In genomic region chr13:103607995-103608394, GRCh38 we compare ENCODE assay signal across 14 cellular contexts.
DNase-seq lines count a peak whose midpoint lies in the region; ATAC-seq lines count a peak whose summit lies in the region.
"Had no signal": no experiment of that assay in that cellular context is flagged by ENCODE, and none has a peak within 500 bp of the region (broad histone marks: within the 10 kb centered on the region; RNA-seq: fewer than 3 reads in every experiment).

No MANE protein-coding gene starts in this region.

- peak; percentile 76 for ATAC-seq in GM18870 (IDR thresholded peaks at IDR 0.05; ENCODE audit: unreplicated experiment)
- ATAC-seq in GM21390 (IDR thresholded peaks at IDR 0.05; ENCODE audit: unreplicated experiment) = peak; percentile 82
- ATAC-seq in HG02943 (IDR thresholded peaks at IDR 0.05; ENCODE audit: low read depth, unreplicated experiment) = peak; percentile 95
- ATAC-seq in HG03571 (IDR thresholded peaks at IDR 0.05; ENCODE audit: unreplicated experiment) = peak; percentile 89
- ATAC-seq in GM21529 (IDR thresholded peaks at IDR 0.05; ENCODE audit: unreplicated experiment) = no peak
- ATAC-seq: Right ventricle myocardium inferior had no signal

- DNase-seq in AML-193 (lab: John Stamatoyannopoulos, UW) (no peak), ecto neural progenitor cell (ENCODE audit: low spot score) (no peak), NCI-H345 treated with DMSO at 0.1 percent for 48 hours (lab: John Stamatoyannopoulos, UW; ENCODE audit: unreplicated experiment) (no peak)
- DNase-seq: activated CD4-positive, alpha-beta T cell treated with anti-CD3 and anti-CD28 coated beads for 4 hours; foreskin melanocyte; mammary epithelial cell; NCI-H1930; stimulated activated naive B cell treated with anti-CD40 and anti-IgM and Interleukin-4, amounts not matched to agents 10 μg/mL and 1 μg/mL and 100 μg/mL, for 72 hours had no signal
